1 cellular context compared by ENCODE assay signal in the genomic region with DNA sequence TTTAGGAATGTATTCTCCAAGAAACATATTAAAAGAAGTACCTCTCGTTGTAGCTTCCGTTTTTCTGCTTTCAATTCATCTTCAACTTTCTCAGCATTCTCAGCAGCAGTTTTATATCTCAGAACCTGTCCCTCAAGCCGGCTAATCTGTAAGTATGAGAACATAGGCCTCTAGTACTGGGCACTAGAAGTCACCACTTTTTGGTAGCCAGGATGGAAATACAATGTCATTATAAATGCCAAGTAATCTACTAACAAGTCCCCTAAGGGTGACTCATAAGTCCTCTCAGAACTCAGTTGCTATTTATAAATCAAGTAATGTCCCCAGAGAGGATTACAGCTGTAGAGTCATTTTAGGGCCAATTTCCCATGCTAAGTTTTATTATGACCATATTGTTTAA.
TF ChIP-seq lines count a peak whose summit lies in the region.

No MANE protein-coding gene starts in this region.

TF ChIP-seq in GM12878, 131 proteins besides CTCF, POLR2A, EP300 and RAD21 (continued from another document and continues in another):
- TF ChIP-seq PBX3 (IDR thresholded peaks at IDR 0.05; ENCODE audit: insufficient replicate concordance, low read depth, low read length) (no peak), ZNF207 (IDR thresholded peaks at IDR 0.05; ENCODE audit: borderline replicate concordance) (no peak), SKIL (IDR thresholded peaks at IDR 0.05; ENCODE audit: low read depth, poor library complexity, severe bottlenecking) (no peak), RCOR1 (conservative IDR thresholded peaks at IDR 0.05; ENCODE audit: low read depth, low read length) (no peak), SREBF2 (IDR thresholded peaks at IDR 0.05; ENCODE audit: low read length) (no peak), SUZ12 (IDR thresholded peaks at IDR 0.05; ENCODE audit: unreplicated experiment) (no peak), ETV6 (conservative IDR thresholded peaks at IDR 0.05 in 1 of 2, IDR thresholded peaks at IDR 0.05 in 1 of 2; ENCODE audit: borderline replicate concordance in 1 of 2, low read depth in 1 of 2) (no peak), MYC (IDR thresholded peaks at IDR 0.05; ENCODE audit: insufficient read depth, insufficient read length, insufficient replicate concordance, low read length, severe bottlenecking) (no peak), ZBTB40 (IDR thresholded peaks at IDR 0.05; ENCODE audit: borderline replicate concordance) (no peak), RAD51 (IDR thresholded peaks at IDR 0.05) (no peak), DPF2 (IDR thresholded peaks at IDR 0.05) (peak; percentile 56), MLLT1 (IDR thresholded peaks at IDR 0.05) (no peak), ELK1 (IDR thresholded peaks at IDR 0.05; ENCODE audit: low read depth, low read length) (no peak), BCL11A (IDR thresholded peaks at IDR 0.05; ENCODE audit: low read depth, low read length) (peak; percentile 64; the same call in 1 of the 2 replicates), SMAD1 (IDR thresholded peaks at IDR 0.05; ENCODE audit: low read depth, partially characterized antibody) (no peak), HDGF (IDR thresholded peaks at IDR 0.05) (no peak), CBX3 (IDR thresholded peaks at IDR 0.05; ENCODE audit: borderline replicate concordance, low read depth) (no peak), IRF4 (IDR thresholded peaks at IDR 0.05; ENCODE audit: low read depth, low read length) (no peak), JUND (IDR thresholded peaks at IDR 0.05; ENCODE audit: low read depth, low read length) (no peak), RELA (IDR thresholded peaks at IDR 0.05; ENCODE audit: borderline replicate concordance, partially characterized antibody) (no peak), SP1 (IDR thresholded peaks at IDR 0.05; ENCODE audit: low read depth, low read length) (no peak), ZBED1 (IDR thresholded peaks at IDR 0.05; ENCODE audit: borderline replicate concordance) (no peak), RB1 (IDR thresholded peaks at IDR 0.05; ENCODE audit: borderline replicate concordance) (no peak), SRF (IDR thresholded peaks at IDR 0.05; ENCODE audit: low read depth in 2 of 2, low read length in 2 of 2) (no peak), BRCA1 (IDR thresholded peaks at IDR 0.05; ENCODE audit: low read depth, low read length) (no peak), BACH1 (IDR thresholded peaks at IDR 0.05; ENCODE audit: borderline replicate concordance) (peak; percentile 58; the same call in 1 of the 2 replicates), POLR2AphosphoS2 (IDR thresholded peaks at IDR 0.05; ENCODE audit: low read depth, low read length) (no peak), PAX5 (IDR thresholded peaks at IDR 0.05; ENCODE audit: borderline replicate concordance, low read depth, low read length) (no peak), FOXM1 (IDR thresholded peaks at IDR 0.05; ENCODE audit: low read depth, low read length) (no peak), NFIC (IDR thresholded peaks at IDR 0.05; ENCODE audit: low read depth, low read length) (peak; percentile 37; the same call in 1 of the 2 replicates), NBN (IDR thresholded peaks at IDR 0.05) (0 out of 2 replicates have a peak, but pooled peaks have one; percentile 49)
- TF ChIP-seq, protein P1, sequence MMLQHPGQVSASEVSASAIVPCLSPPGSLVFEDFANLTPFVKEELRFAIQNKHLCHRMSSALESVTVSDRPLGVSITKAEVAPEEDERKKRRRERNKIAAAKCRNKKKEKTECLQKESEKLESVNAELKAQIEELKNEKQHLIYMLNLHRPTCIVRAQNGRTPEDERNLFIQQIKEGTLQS (IDR thresholded peaks at IDR 0.05; ENCODE audit: borderline replicate concordance, extremely low read depth, low read depth, low read length), result no peak
- TF ChIP-seq, protein P2, sequence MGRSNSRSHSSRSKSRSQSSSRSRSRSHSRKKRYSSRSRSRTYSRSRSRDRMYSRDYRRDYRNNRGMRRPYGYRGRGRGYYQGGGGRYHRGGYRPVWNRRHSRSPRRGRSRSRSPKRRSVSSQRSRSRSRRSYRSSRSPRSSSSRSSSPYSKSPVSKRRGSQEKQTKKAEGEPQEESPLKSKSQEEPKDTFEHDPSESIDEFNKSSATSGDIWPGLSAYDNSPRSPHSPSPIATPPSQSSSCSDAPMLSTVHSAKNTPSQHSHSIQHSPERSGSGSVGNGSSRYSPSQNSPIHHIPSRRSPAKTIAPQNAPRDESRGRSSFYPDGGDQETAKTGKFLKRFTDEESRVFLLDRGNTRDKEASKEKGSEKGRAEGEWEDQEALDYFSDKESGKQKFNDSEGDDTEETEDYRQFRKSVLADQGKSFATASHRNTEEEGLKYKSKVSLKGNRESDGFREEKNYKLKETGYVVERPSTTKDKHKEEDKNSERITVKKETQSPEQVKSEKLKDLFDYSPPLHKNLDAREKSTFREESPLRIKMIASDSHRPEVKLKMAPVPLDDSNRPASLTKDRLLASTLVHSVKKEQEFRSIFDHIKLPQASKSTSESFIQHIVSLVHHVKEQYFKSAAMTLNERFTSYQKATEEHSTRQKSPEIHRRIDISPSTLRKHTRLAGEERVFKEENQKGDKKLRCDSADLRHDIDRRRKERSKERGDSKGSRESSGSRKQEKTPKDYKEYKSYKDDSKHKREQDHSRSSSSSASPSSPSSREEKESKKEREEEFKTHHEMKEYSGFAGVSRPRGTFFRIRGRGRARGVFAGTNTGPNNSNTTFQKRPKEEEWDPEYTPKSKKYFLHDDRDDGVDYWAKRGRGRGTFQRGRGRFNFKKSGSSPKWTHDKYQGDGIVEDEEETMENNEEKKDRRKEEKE (IDR thresholded peaks at IDR 0.05), result no peak
- TF ChIP-seq, protein P3, sequence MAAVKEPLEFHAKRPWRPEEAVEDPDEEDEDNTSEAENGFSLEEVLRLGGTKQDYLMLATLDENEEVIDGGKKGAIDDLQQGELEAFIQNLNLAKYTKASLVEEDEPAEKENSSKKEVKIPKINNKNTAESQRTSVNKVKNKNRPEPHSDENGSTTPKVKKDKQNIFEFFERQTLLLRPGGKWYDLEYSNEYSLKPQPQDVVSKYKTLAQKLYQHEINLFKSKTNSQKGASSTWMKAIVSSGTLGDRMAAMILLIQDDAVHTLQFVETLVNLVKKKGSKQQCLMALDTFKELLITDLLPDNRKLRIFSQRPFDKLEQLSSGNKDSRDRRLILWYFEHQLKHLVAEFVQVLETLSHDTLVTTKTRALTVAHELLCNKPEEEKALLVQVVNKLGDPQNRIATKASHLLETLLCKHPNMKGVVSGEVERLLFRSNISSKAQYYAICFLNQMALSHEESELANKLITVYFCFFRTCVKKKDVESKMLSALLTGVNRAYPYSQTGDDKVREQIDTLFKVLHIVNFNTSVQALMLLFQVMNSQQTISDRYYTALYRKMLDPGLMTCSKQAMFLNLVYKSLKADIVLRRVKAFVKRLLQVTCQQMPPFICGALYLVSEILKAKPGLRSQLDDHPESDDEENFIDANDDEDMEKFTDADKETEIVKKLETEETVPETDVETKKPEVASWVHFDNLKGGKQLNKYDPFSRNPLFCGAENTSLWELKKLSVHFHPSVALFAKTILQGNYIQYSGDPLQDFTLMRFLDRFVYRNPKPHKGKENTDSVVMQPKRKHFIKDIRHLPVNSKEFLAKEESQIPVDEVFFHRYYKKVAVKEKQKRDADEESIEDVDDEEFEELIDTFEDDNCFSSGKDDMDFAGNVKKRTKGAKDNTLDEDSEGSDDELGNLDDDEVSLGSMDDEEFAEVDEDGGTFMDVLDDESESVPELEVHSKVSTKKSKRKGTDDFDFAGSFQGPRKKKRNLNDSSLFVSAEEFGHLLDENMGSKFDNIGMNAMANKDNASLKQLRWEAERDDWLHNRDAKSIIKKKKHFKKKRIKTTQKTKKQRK (IDR thresholded peaks at IDR 0.05; ENCODE audit: low read depth, low read length), result no peak
- TF ChIP-seq, protein P4, sequence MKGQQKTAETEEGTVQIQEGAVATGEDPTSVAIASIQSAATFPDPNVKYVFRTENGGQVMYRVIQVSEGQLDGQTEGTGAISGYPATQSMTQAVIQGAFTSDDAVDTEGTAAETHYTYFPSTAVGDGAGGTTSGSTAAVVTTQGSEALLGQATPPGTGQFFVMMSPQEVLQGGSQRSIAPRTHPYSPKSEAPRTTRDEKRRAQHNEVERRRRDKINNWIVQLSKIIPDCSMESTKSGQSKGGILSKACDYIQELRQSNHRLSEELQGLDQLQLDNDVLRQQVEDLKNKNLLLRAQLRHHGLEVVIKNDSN (IDR thresholded peaks at IDR 0.05; ENCODE audit: borderline replicate concordance, extremely low read length, insufficient read depth, low read depth, low read length), result no peak
- TF ChIP-seq, protein P5, sequence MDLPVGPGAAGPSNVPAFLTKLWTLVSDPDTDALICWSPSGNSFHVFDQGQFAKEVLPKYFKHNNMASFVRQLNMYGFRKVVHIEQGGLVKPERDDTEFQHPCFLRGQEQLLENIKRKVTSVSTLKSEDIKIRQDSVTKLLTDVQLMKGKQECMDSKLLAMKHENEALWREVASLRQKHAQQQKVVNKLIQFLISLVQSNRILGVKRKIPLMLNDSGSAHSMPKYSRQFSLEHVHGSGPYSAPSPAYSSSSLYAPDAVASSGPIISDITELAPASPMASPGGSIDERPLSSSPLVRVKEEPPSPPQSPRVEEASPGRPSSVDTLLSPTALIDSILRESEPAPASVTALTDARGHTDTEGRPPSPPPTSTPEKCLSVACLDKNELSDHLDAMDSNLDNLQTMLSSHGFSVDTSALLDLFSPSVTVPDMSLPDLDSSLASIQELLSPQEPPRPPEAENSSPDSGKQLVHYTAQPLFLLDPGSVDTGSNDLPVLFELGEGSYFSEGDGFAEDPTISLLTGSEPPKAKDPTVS (IDR thresholded peaks at IDR 0.05; ENCODE audit: low read depth, low read length), result no peak
